1 cellular context compared by ENCODE assay signal in genomic region chr10:93993782-93994668, GRCh38.
TF ChIP-seq lines count a peak whose summit lies in the region.

Gene PLCE1, plus strand, starts transcription at chr10:93993931. Its CDS starts 37,116 bp downstream, at chr10:94031047.

TF ChIP-seq in IMR-90, 13 proteins besides CTCF, POLR2A, EP300 and RAD21:
- TF ChIP-seq RCOR1 (IDR thresholded peaks at IDR 0.05; ENCODE audit: insufficient replicate concordance, low read length) (no peak), RFX5 (IDR thresholded peaks at IDR 0.05; ENCODE audit: low read depth, low read length) (no peak), FOS (IDR thresholded peaks at IDR 0.05; ENCODE audit: low read depth, low read length) (no peak), MAZ (IDR thresholded peaks at IDR 0.05; ENCODE audit: borderline replicate concordance, low read depth, low read length) (peak; percentile 50; the same call in 1 of the 2 replicates)
